Comparison of ENCODE assay signal across 8 cellular contexts in genomic region chr2:128316777-128317185, GRCh38. TPM values are rescaled to one million over a fixed set of nuclear protein-coding genes. Genes with fewer than 3 reads are reported as not detected.
DNase-seq lines count a peak whose midpoint lies in the region; ATAC-seq and TF ChIP-seq lines count a peak whose summit lies in the region.

No MANE protein-coding gene starts in this region.

- TF ChIP-seq CTCF in GM23338 (conservative IDR thresholded peaks at IDR 0.05; ENCODE audit: low read depth in 2 of 2) (no peak), left ventricle myocardium inferior (IDR thresholded peaks at IDR 0.05; ENCODE audit: borderline replicate concordance) (no peak), sigmoid colon (IDR thresholded peaks at IDR 0.05) (no peak)
- TF ChIP-seq CTCF in activated CD8-positive, alpha-beta T cell treated with anti-CD3 and anti-CD28 coated beads for 36 hours (IDR thresholded peaks at IDR 0.05), result no peak

- no peaks in the 10 kb centered on the region for H3K9me2 ChIP-seq in GM23338 (ENCODE audit: insufficient read depth)

- WGBS in sigmoid colon, 2 donors, result 37 to 42% methylated on average over 6 of the region's 6 CpGs
- 25 to 33% methylated on average over 6 of the region's 6 CpGs for WGBS in aorta, 2 donors

- no peak for TF ChIP-seq EP300 in sigmoid colon (IDR thresholded peaks at IDR 0.05)

- H3K27ac ChIP-seq in GM23338 (ENCODE audit: low read depth), result no peak overlapping the region
- H3K27ac ChIP-seq in left ventricle myocardium inferior (replicated peaks), result no peak overlapping the region
- peak overlapping the region in 3 of 4 donors; percentile 33 to 73 (median 71) for H3K27ac ChIP-seq in sigmoid colon
- H3K27ac ChIP-seq in aorta (ENCODE audit: low read depth in 1 of 2, low read length in 2 of 2), result no peak overlapping the region

- H3K9me3 Mint-ChIP-seq in GM23338, result no peaks in the 10 kb centered on the region
- no peaks in the 10 kb centered on the region for H3K9me3 Mint-ChIP-seq in activated CD8-positive, alpha-beta T cell treated with anti-CD3 and anti-CD28 coated beads for 36 hours

- H3K27me3 ChIP-seq in GM23338 (ENCODE audit: insufficient read depth), result peaks cover 23% of the 10 kb centered on the region
- no peaks in the 10 kb centered on the region for H3K27me3 ChIP-seq in left ventricle myocardium inferior (ENCODE audit: low read depth)
- H3K27me3 ChIP-seq in sigmoid colon, result no peaks in the 10 kb centered on the region
- no peaks in the 10 kb centered on the region for H3K27me3 ChIP-seq in aorta (ENCODE audit: control insufficient read depth in 1 of 2, insufficient read depth in 2 of 2, low read length in 1 of 2)

- TF ChIP-seq POLR2A in sigmoid colon (IDR thresholded peaks at IDR 0.05), result no peak

- intact Hi-C loops in activated CD8-positive, alpha-beta T cell treated with anti-CD3 and anti-CD28 coated beads for 36 hours (cut with micrococcal nuclease), result no loop called here
- intact Hi-C loops in left ventricle myocardium inferior (cut with micrococcal nuclease), result no loop called here
- intact Hi-C loops in sigmoid colon (cut with DNase I), result no loop called here
- intact Hi-C loops in aorta (cut with DNase I), result loop anchor here in 1 of 2 donors (10.0 kb wide), 2 partner anchors 142 to 1558 kb away; no protein-coding TSS in a partner anchor

- H3K4me3 Mint-ChIP-seq in GM23338, result peak overlapping the region; percentile 88
- H3K4me3 Mint-ChIP-seq in activated CD8-positive, alpha-beta T cell treated with anti-CD3 and anti-CD28 coated beads for 36 hours, result peak overlapping the region; percentile 84

- H3K79me2 ChIP-seq in GM23338 (replicated peaks; ENCODE audit: insufficient read depth), result peaks cover 62% of the 10 kb centered on the region

- peak overlapping the region; percentile 94 for H3K4me3 ChIP-seq in GM23338
- peak overlapping the region; percentile 92 for H3K4me3 ChIP-seq in left ventricle myocardium inferior
- peak overlapping the region; percentile 54 to 97 (median 77) for H3K4me3 ChIP-seq in sigmoid colon
- H3K4me3 ChIP-seq in aorta (ENCODE audit: low read length in 2 of 2), result peak overlapping the region in 1 of 2 donors; percentile 62

- H3K4me1 ChIP-seq in GM23338 (ENCODE audit: insufficient read depth), result peaks cover 34% of the 10 kb centered on the region
- peaks cover 67% of the 10 kb centered on the region for H3K4me1 ChIP-seq in left ventricle myocardium inferior
- peaks cover 0 to 66% (median 60%) of the 10 kb centered on the region in 4 donors for H3K4me1 ChIP-seq in sigmoid colon
- H3K4me1 ChIP-seq in aorta (ENCODE audit: control insufficient read depth in 1 of 2, insufficient read depth in 2 of 2, low read length in 2 of 2), result no peaks in the 10 kb centered on the region

- peaks cover 52% of the 10 kb centered on the region for H4K20me1 ChIP-seq in GM23338 (replicated peaks; ENCODE audit: insufficient read depth)

- H2AFZ ChIP-seq in GM23338, result no peak overlapping the region

- H3K27me3 Mint-ChIP-seq in GM23338 (ENCODE audit: insufficient read depth, low read depth, poor library complexity), result peaks cover 24% of the 10 kb centered on the region
- peaks cover 4% of the 10 kb centered on the region for H3K27me3 Mint-ChIP-seq in activated CD8-positive, alpha-beta T cell treated with anti-CD3 and anti-CD28 coated beads for 36 hours

- ATAC-seq in GM23338, result no peak
- no peak for ATAC-seq in activated CD8-positive, alpha-beta T cell treated with anti-CD3 and anti-CD28 coated beads for 36 hours
- no peak for ATAC-seq in aorta (ENCODE audit: low FRiP score)

- DNase-seq in GM23338 (ENCODE audit: low spot score) (no peak), left ventricle myocardium inferior (no peak), sigmoid colon (no peak), NCI-H82 (lab: John Stamatoyannopoulos, UW) (no peak), NCI-H146 (lab: John Stamatoyannopoulos, UW) (no peak), aorta (no peak), COLO829 (ENCODE audit: low spot score) (no peak)
- DNase-seq in activated CD8-positive, alpha-beta T cell treated with anti-CD3 and anti-CD28 coated beads for 36 hours, result no peak

- POLR2A ChIA-PET in activated CD8-positive, alpha-beta T cell treated with anti-CD3 and anti-CD28 coated beads for 36 hours (lab: Charles Lee), result no interaction called here

- H3F3A ChIP-seq in GM23338 (replicated peaks; ENCODE audit: low read depth), result no peaks in the 10 kb centered on the region

- H3K27ac Mint-ChIP-seq in GM23338, result no peak overlapping the region
- H3K27ac Mint-ChIP-seq in activated CD8-positive, alpha-beta T cell treated with anti-CD3 and anti-CD28 coated beads for 36 hours, result no peak overlapping the region

- peaks cover 43% of the 10 kb centered on the region for H3K4me1 Mint-ChIP-seq in GM23338
- H3K4me1 Mint-ChIP-seq in activated CD8-positive, alpha-beta T cell treated with anti-CD3 and anti-CD28 coated beads for 36 hours (ENCODE audit: low read depth), result peaks cover 43% of the 10 kb centered on the region

- H3K36me3 Mint-ChIP-seq in GM23338 (ENCODE audit: low read depth), result peaks cover 14% of the 10 kb centered on the region
- H3K36me3 Mint-ChIP-seq in activated CD8-positive, alpha-beta T cell treated with anti-CD3 and anti-CD28 coated beads for 36 hours (ENCODE audit: low read depth), result peaks cover 9% of the 10 kb centered on the region

- H3K9me3 ChIP-seq in left ventricle myocardium inferior (replicated peaks) (no peaks in the 10 kb centered on the region), sigmoid colon (no peaks in the 10 kb centered on the region), aorta (ENCODE audit: control insufficient read depth, low read length) (no peaks in the 10 kb centered on the region)

- H3K4me2 ChIP-seq in GM23338, result peak overlapping the region; percentile 98

- CTCF ChIA-PET in activated CD8-positive, alpha-beta T cell treated with anti-CD3 and anti-CD28 coated beads for 36 hours (lab: Charles Lee), result interaction anchor here (1.0 to 2.3 kb wide), 2 partner anchors 18 to 82 kb away, joined by 3 to 7 read pairs; no protein-coding TSS in a partner anchor

- H3K36me3 ChIP-seq in GM23338 (ENCODE audit: insufficient read depth), result no peaks in the 10 kb centered on the region
- H3K36me3 ChIP-seq in left ventricle myocardium inferior, result no peaks in the 10 kb centered on the region
- H3K36me3 ChIP-seq in sigmoid colon, result no peaks in the 10 kb centered on the region
- H3K36me3 ChIP-seq in aorta (ENCODE audit: control insufficient read depth in 1 of 2, insufficient read depth in 2 of 2, low read length in 1 of 2), result no peaks in the 10 kb centered on the region

TF ChIP-seq in GM23338, 12 proteins besides CTCF, POLR2A, EP300 and RAD21 (continues in another document):
- no peak for TF ChIP-seq ETS1 (IDR thresholded peaks at IDR 0.05)

RNA-seq across cellular contexts. Expression of gene HS6ST1, which starts 1.9 kb away (rescaled TPM):
- 76.4 and 106 TPM in 2 replicates for total RNA-seq in GM23338 (2014; rRNA removed; shearing (Covaris generic))
- 21.1 and 22.5 TPM in 2 replicates for polyA plus RNA-seq in GM23338 (2016; fragmentation: Nextera tagmentation; extraction: Ambion mirVana)
- total RNA-seq in activated CD8-positive, alpha-beta T cell treated with anti-CD3 and anti-CD28 coated beads for 36 hours, result 10 to 100 TPM; 12.5 to 13.0 TPM
- 26.7 TPM for total RNA-seq in left ventricle myocardium inferior
- total RNA-seq in sigmoid colon, result 10 to 100 TPM; 13.2 to 27.4 (median 17.1) TPM
- 10 to 100 TPM; 12.0 to 25.1 (median 12.7) TPM for polyA plus RNA-seq in sigmoid colon
- 10 to 100 TPM; 14.7 to 17.4 TPM for total RNA-seq in aorta
- 1 to 10 TPM; 3.0 to 3.1 TPM for polyA plus RNA-seq in aorta

Comparison
In these comparisons a context has a peak if more than half of its experiments do, and no peak if none do; other contexts are left out.
1. H3K27ac ChIP-seq: peak in sigmoid colon (3 of 4); none in GM23338 (single experiment), left ventricle myocardium inferior (single experiment) and aorta (0 of 2).